In genomic region chr11:16891964-16892363, GRCh38 we compare ENCODE assay signal across 16 cellular contexts.
A peak's percentile ranks its signal among the peaks of the same experiment; 100 is the strongest.
DNase-seq lines count a peak whose midpoint lies in the region; ATAC-seq, FAIRE-seq and TF ChIP-seq lines count a peak whose summit lies in the region.
"Had no signal": no experiment of that assay in that cellular context is flagged by ENCODE, and none has a peak within 500 bp of the region (broad histone marks: within the 10 kb centered on the region; RNA-seq: fewer than 3 reads in every experiment).

No MANE protein-coding gene starts in this region.

- H3K27me3 ChIP-seq in GM23248 (replicated peaks; ENCODE audit: insufficient read depth) (no peaks in the 10 kb centered on the region), SK-N-SH (ENCODE audit: insufficient read depth) (no peaks in the 10 kb centered on the region), small intestine (ENCODE audit: control insufficient read depth in 2 of 2, insufficient read depth in 2 of 2, low read length in 2 of 2) (no peaks in the 10 kb centered on the region), gastroesophageal sphincter (no peaks in the 10 kb centered on the region), BE2C (no peaks in the 10 kb centered on the region)
- H3K27me3 ChIP-seq: heart left ventricle, sigmoid colon, suprapubic skin had no signal

- POLR2A ChIA-PET in SK-N-SH (lab: Yijun Ruan, JAX): no interaction called here

- DNase-seq in GM23248 (peak; percentile 28), SK-N-SH (no peak), fibroblast of pulmonary artery (ENCODE audit: low read depth) (peak; percentile 18), small intestine (peak; percentile 46), DMS153 treated with DMSO at 0.1 percent for 48 hours (lab: John Stamatoyannopoulos, UW; ENCODE audit: unreplicated experiment) (no peak), BE2C (no peak)
- DNase-seq: COR-L47, heart left ventricle, Karpas-422, left ventricle myocardium inferior, NCI-H187 treated with DMSO at 0.1 percent for 48 hours, NCI-H748 treated with DMSO at 0.1 percent for 48 hours, SHP77 treated with DMSO at 0.1 percent for 48 hours, sigmoid colon had no signal

- H4K20me1 ChIP-seq in GM23248 (ENCODE audit: insufficient read depth) (no peaks in the 10 kb centered on the region), SK-N-SH (ENCODE audit: insufficient read depth) (no peaks in the 10 kb centered on the region)

- CTCF ChIA-PET in SK-N-SH (lab: Yijun Ruan, JAX): interaction anchor here (2.3 kb wide), 1 partner anchor 14 kb away, joined by 7 read pairs; no protein-coding TSS in a partner anchor

- H3F3A ChIP-seq in GM23248 (ENCODE audit: insufficient read depth) (no peaks in the 10 kb centered on the region), SK-N-SH (replicated peaks; ENCODE audit: insufficient read depth) (no peaks in the 10 kb centered on the region)

- no peak overlapping the region for H3K4me2 ChIP-seq in GM23248 (ENCODE audit: unreplicated experiment)
- no peak overlapping the region for H3K4me2 ChIP-seq in SK-N-SH

- TF ChIP-seq EP300 in SK-N-SH (IDR thresholded peaks at IDR 0.05; ENCODE audit: borderline replicate concordance in 1 of 2, low read depth in 1 of 2, low read length in 1 of 2): no peak
- TF ChIP-seq EP300 in gastroesophageal sphincter (IDR thresholded peaks at IDR 0.05): no peak

- TF ChIP-seq CTCF in SK-N-SH (IDR thresholded peaks at IDR 0.05): no peak
- no peak for TF ChIP-seq CTCF in fibroblast of pulmonary artery (IDR thresholded peaks at IDR 0.05; ENCODE audit: low read length, missing control alignments)
- TF ChIP-seq CTCF in gastroesophageal sphincter (IDR thresholded peaks at IDR 0.05): no peak
- no peak for TF ChIP-seq CTCF in BE2C (IDR thresholded peaks at IDR 0.05; ENCODE audit: low read depth, low read length)

- FAIRE-seq in small intestine (lab: Jason Lieb, UNC): no peak

- no peak for TF ChIP-seq POLR2A in gastroesophageal sphincter (IDR thresholded peaks at IDR 0.05)

- H3K4me1 ChIP-seq in GM23248 (ENCODE audit: insufficient read depth) (no peaks in the 10 kb centered on the region), SK-N-SH (ENCODE audit: control insufficient read depth in 1 of 2, insufficient read depth in 2 of 2, low read depth in 1 of 2, low read length in 1 of 2) (no peaks in the 10 kb centered on the region), small intestine (ENCODE audit: control insufficient read depth in 2 of 2, insufficient read depth in 1 of 2, low read depth in 1 of 2, low read length in 1 of 2) (peaks cover 0 to 8% of the 10 kb centered on the region in 2 donors), gastroesophageal sphincter (no peaks in the 10 kb centered on the region), BE2C (no peaks in the 10 kb centered on the region)
- H3K4me1 ChIP-seq: sigmoid colon, suprapubic skin had no signal

- 7 to 12% methylated on average over 1 of the region's 1 CpG for WGBS in GM23248 (ENCODE audit: low coverage in 1 of 2, low lambda C conversion rate in 2 of 2, missing lambda C conversion rate in 2 of 2), 2 experiments
- WGBS in SK-N-SH (ENCODE audit: low lambda C conversion rate): 6% methylated on average over 1 of the region's 1 CpG
- 31 to 44% (median 41%) methylated on average over 1 of the region's 1 CpG for WGBS in small intestine, 3 donors
- WGBS in gastroesophageal sphincter (ENCODE audit: low coverage in 1 of 2), 2 donors: 0 to 14% methylated on average over 1 of the region's 1 CpG

- H3K9ac ChIP-seq in GM23248 (no peak overlapping the region), SK-N-SH (no peak overlapping the region)

- H3K9me2 ChIP-seq in GM23248 (ENCODE audit: insufficient read depth): no peaks in the 10 kb centered on the region
- no peaks in the 10 kb centered on the region for H3K9me2 ChIP-seq in SK-N-SH

- H3K27ac ChIP-seq in GM23248 (no peak overlapping the region), SK-N-SH (ENCODE audit: low read depth in 2 of 2, low read length in 1 of 2) (no peak overlapping the region; a peak in 1 of 4 replicates), small intestine (ENCODE audit: low read depth in 1 of 2, low read length in 1 of 2) (no peak overlapping the region), gastroesophageal sphincter (no peak overlapping the region)
- H3K27ac ChIP-seq: left ventricle myocardium inferior, sigmoid colon, suprapubic skin had no signal

- no peak for TF ChIP-seq RAD21 in SK-N-SH (IDR thresholded peaks at IDR 0.05; ENCODE audit: low read length)

- H3K4me3 ChIP-seq in GM23248 (no peak overlapping the region), SK-N-SH (ENCODE audit: low read depth in 2 of 2, low read length in 1 of 2) (no peak overlapping the region), fibroblast of pulmonary artery (replicated peaks; ENCODE audit: low read depth, low read length) (no peak overlapping the region), small intestine (ENCODE audit: low read depth in 1 of 2, low read length in 2 of 2) (no peak overlapping the region), gastroesophageal sphincter (no peak overlapping the region), BE2C (ENCODE audit: low read depth, low read length) (no peak overlapping the region)
- H3K4me3 ChIP-seq: heart left ventricle, left ventricle myocardium inferior, sigmoid colon, suprapubic skin had no signal

- no peak overlapping the region for H2AFZ ChIP-seq in GM23248
- no peak overlapping the region for H2AFZ ChIP-seq in SK-N-SH (ENCODE audit: low read depth)

- in situ Hi-C loops in GM23248 (cut with MboI): no loop called here

- H3K9me3 ChIP-seq in GM23248 (ENCODE audit: low read depth) (no peaks in the 10 kb centered on the region), SK-N-SH (no peaks in the 10 kb centered on the region), small intestine (ENCODE audit: control insufficient read depth, low read depth) (no peaks in the 10 kb centered on the region), gastroesophageal sphincter (peaks cover 0 to 18% (median 2%) of the 10 kb centered on the region in 3 donors), BE2C (no peaks in the 10 kb centered on the region)
- H3K9me3 ChIP-seq: suprapubic skin had no signal

- H3K79me2 ChIP-seq in GM23248 (ENCODE audit: insufficient read depth): no peaks in the 10 kb centered on the region
- no peaks in the 10 kb centered on the region for H3K79me2 ChIP-seq in SK-N-SH (ENCODE audit: insufficient read depth)

- no peaks in the 10 kb centered on the region for H3K36me3 ChIP-seq in GM23248 (ENCODE audit: low read depth)
- H3K36me3 ChIP-seq in SK-N-SH (replicated peaks in 1 of 2; ENCODE audit: control insufficient read depth in 1 of 2, insufficient read depth in 2 of 2, low read length in 1 of 2): no peaks in the 10 kb centered on the region
- H3K36me3 ChIP-seq in small intestine (ENCODE audit: control insufficient read depth in 2 of 2, insufficient read depth in 2 of 2, low read length in 2 of 2): no peaks in the 10 kb centered on the region
- H3K36me3 ChIP-seq in gastroesophageal sphincter: no peaks in the 10 kb centered on the region
- H3K36me3 ChIP-seq in BE2C: no peaks in the 10 kb centered on the region
- H3K36me3 ChIP-seq: heart left ventricle, left ventricle myocardium inferior, sigmoid colon, suprapubic skin had no signal

- ATAC-seq in gastroesophageal sphincter: no peak

TF ChIP-seq in SK-N-SH, 30 proteins besides CTCF, POLR2A, EP300 and RAD21:
- TF ChIP-seq TCF12 (IDR thresholded peaks at IDR 0.05) (peak; percentile 51; the same call in 1 of the 2 replicates), PBX3 (IDR thresholded peaks at IDR 0.05) (0 out of 2 replicates have a peak, but pooled peaks have one; percentile 20)
- TF ChIP-seq, protein P1, sequence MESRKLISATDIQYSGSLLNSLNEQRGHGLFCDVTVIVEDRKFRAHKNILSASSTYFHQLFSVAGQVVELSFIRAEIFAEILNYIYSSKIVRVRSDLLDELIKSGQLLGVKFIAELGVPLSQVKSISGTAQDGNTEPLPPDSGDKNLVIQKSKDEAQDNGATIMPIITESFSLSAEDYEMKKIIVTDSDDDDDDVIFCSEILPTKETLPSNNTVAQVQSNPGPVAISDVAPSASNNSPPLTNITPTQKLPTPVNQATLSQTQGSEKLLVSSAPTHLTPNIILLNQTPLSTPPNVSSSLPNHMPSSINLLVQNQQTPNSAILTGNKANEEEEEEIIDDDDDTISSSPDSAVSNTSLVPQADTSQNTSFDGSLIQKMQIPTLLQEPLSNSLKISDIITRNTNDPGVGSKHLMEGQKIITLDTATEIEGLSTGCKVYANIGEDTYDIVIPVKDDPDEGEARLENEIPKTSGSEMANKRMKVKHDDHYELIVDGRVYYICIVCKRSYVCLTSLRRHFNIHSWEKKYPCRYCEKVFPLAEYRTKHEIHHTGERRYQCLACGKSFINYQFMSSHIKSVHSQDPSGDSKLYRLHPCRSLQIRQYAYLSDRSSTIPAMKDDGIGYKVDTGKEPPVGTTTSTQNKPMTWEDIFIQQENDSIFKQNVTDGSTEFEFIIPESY (IDR thresholded peaks at IDR 0.05; ENCODE audit: borderline replicate concordance, low read depth): no peak

Comparison
In these comparisons a context has a peak if more than half of its experiments do, and no peak if none do; other contexts are left out.
1. DNase-seq: peak in GM23248 (single experiment), fibroblast of pulmonary artery (single experiment) and small intestine (single experiment); none in SK-N-SH (single experiment), DMS153 treated with DMSO at 0.1 percent for 48 hours (single experiment) and BE2C (single experiment).